In the genomic region with DNA sequence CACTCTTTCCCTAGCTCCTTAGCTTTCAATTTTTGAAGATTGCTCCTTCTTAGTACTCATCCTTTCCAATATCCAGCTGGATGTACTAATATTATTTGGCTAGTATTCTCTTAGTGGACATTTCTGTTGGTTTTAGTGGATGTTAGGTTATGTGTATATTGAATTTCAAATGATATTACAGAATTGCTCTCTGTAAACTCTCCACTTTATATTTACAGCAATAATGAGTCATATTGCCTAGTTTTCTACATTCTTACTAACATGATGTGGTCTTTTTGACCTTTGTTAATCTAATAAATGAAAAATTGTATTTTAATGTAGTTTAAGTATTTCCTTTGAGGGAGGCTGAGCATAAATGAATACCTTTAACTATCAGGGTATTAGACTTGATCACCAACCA, we compare ENCODE assay signal across 16 cellular contexts.
DNase-seq lines count a peak whose midpoint lies in the region; ATAC-seq and TF ChIP-seq lines count a peak whose summit lies in the region.
"Had no signal": no experiment of that assay in that cellular context is flagged by ENCODE, and none has a peak within 500 bp of the region (broad histone marks: within the 10 kb centered on the region; RNA-seq: fewer than 3 reads in every experiment).

No MANE protein-coding gene starts in this region.

- no peak for TF ChIP-seq CTCF in PC-3 (conservative IDR thresholded peaks at IDR 0.05; ENCODE audit: low read depth, low read length)
- TF ChIP-seq CTCF in fibroblast of lung (conservative IDR thresholded peaks at IDR 0.05 in 1 of 2, IDR thresholded peaks at IDR 0.05 in 1 of 2; ENCODE audit: low read depth in 1 of 2, low read length in 2 of 2), result no peak
- TF ChIP-seq CTCF in Peyer's patch (IDR thresholded peaks at IDR 0.05), result no peak
- TF ChIP-seq CTCF in adrenal gland (IDR thresholded peaks at IDR 0.05), result no peak

- peak overlapping the region; percentile 40 for H3K4me2 ChIP-seq in GM23248 (ENCODE audit: unreplicated experiment)
- no peak overlapping the region for H3K4me2 ChIP-seq in PC-3 (ENCODE audit: low read length)
- H3K4me2 ChIP-seq in fibroblast of lung (ENCODE audit: extremely low read depth, insufficient read depth, low read length), result peak overlapping the region; percentile 32
- H3K4me2 ChIP-seq: BLaER1 treated with 17β-estradiol and CSF1 and Interleukin-3, amounts not matched to agents 10 nM and 100 nM had no signal

- intact Hi-C loops in PC-3 (cut with micrococcal nuclease), result no loop called here
- intact Hi-C loops in adrenal gland (cut with DNase I), result no loop called here

- H3K36me3 ChIP-seq in GM23248 (ENCODE audit: low read depth) (0 out of 2 replicates have a peak, but pooled peaks cover 3% of the 10 kb centered on the region), PC-3 (ENCODE audit: low read depth, low read length) (no peaks in the 10 kb centered on the region), fibroblast of lung (ENCODE audit: control insufficient read depth, insufficient read depth, low read length) (no peaks in the 10 kb centered on the region), Peyer's patch (no peaks in the 10 kb centered on the region), adrenal gland (replicated peaks in 1 of 2) (no peaks in the 10 kb centered on the region)
- H3K36me3 ChIP-seq: BLaER1 treated with 17β-estradiol and CSF1 and Interleukin-3, amounts not matched to agents 10 nM and 100 nM had no signal

- H3K9ac ChIP-seq in GM23248 (no peak overlapping the region), PC-3 (ENCODE audit: low read length) (no peak overlapping the region), fibroblast of lung (ENCODE audit: insufficient read depth, low read length) (no peak overlapping the region)
- H3K9ac ChIP-seq: BLaER1 treated with 17β-estradiol and CSF1 and Interleukin-3, amounts not matched to agents 10 nM and 100 nM had no signal

- H2AFZ ChIP-seq in GM23248 (no peak overlapping the region), PC-3 (ENCODE audit: low read length) (no peak overlapping the region), fibroblast of lung (ENCODE audit: low read length) (no peak overlapping the region)

- DNase-seq in GM23248, result peak; percentile 41
- no peak for DNase-seq in PC-3
- DNase-seq in fibroblast of lung (ENCODE audit: low read depth in 2 of 2), result peak in 1 of 2 donors; percentile 30
- DNase-seq in kidney tubule cell (ENCODE audit: low spot score), result no peak
- no peak for DNase-seq in Peyer's patch
- no peak for DNase-seq in adrenal gland
- DNase-seq: 8988T; AML-193; Calu3; CD4-positive, alpha-beta T cell; CD8-positive, alpha-beta T cell; DMS79 treated with DMSO at 0.1 percent for 48 hours; GF-D8 had no signal

- no peaks in the 10 kb centered on the region for H3K9me2 ChIP-seq in GM23248 (ENCODE audit: insufficient read depth)
- H3K9me2 ChIP-seq in PC-3 (replicated peaks; ENCODE audit: low read length), result no peaks in the 10 kb centered on the region

- no TSS peak for BruUV-seq in PC-3 (replicated peaks; lab: Mats Ljungman, UMichigan)

- H3K4me3 ChIP-seq in GM23248, result peak overlapping the region; percentile 18; the same call in 1 of the 2 replicates
- no peak overlapping the region for H3K4me3 ChIP-seq in PC-3 (ENCODE audit: low read length)
- no peak overlapping the region for H3K4me3 ChIP-seq in fibroblast of lung (replicated peaks in 1 of 4; ENCODE audit: control extremely low read depth in 1 of 4, insufficient read depth in 1 of 4, low read depth in 3 of 4, low read length in 4 of 4)
- H3K4me3 ChIP-seq in Peyer's patch, result no peak overlapping the region
- H3K4me3 ChIP-seq in adrenal gland, result no peak overlapping the region
- H3K4me3 ChIP-seq: BLaER1 treated with 17β-estradiol and CSF1 and Interleukin-3, amounts not matched to agents 10 nM and 100 nM had no signal

- in situ Hi-C loops in GM23248 (cut with MboI), result no loop called here

- CTCF ChIA-PET in PC-3 (lab: Charles Lee), result interaction anchor here (1.4 kb wide), 1 partner anchor 51 kb away, joined by 4 read pairs; no protein-coding TSS in a partner anchor

- H3K27ac ChIP-seq in GM23248 (0 out of 2 replicates have a peak overlapping the region, but pooled peaks have one; percentile 74), PC-3 (ENCODE audit: low read length) (no peak overlapping the region), fibroblast of lung (ENCODE audit: insufficient read depth, low read length) (no peak overlapping the region), Peyer's patch (no peak overlapping the region), adrenal gland (no peak overlapping the region)
- H3K27ac ChIP-seq: C4-2B had no signal

- POLR2A ChIA-PET in PC-3 (lab: Charles Lee; ENCODE audit: unreplicated experiment), result no interaction called here

- no peaks in the 10 kb centered on the region for H3K9me3 ChIP-seq in GM23248 (ENCODE audit: low read depth)
- H3K9me3 ChIP-seq in PC-3 (ENCODE audit: low read length), result no peaks in the 10 kb centered on the region
- no peaks in the 10 kb centered on the region for H3K9me3 ChIP-seq in fibroblast of lung (ENCODE audit: control insufficient read depth, insufficient read depth, low read depth, low read length)
- H3K9me3 ChIP-seq in Peyer's patch, result no peaks in the 10 kb centered on the region
- no peaks in the 10 kb centered on the region for H3K9me3 ChIP-seq in adrenal gland (replicated peaks in 1 of 3)

- H3F3A ChIP-seq in GM23248 (ENCODE audit: insufficient read depth), result peaks cover 33% of the 10 kb centered on the region
- no peaks in the 10 kb centered on the region for H3F3A ChIP-seq in PC-3 (ENCODE audit: low read length, unreplicated experiment)

- H3K79me2 ChIP-seq in GM23248 (ENCODE audit: insufficient read depth) (peaks cover 99% of the 10 kb centered on the region), PC-3 (ENCODE audit: low read length) (0 out of 2 replicates have a peak, but pooled peaks cover 7% of the 10 kb centered on the region), fibroblast of lung (ENCODE audit: control insufficient read depth, insufficient read depth, low read length) (peaks cover 21% of the 10 kb centered on the region)

- TF ChIP-seq POLR2A in Peyer's patch (IDR thresholded peaks at IDR 0.05), result no peak
- no peak for TF ChIP-seq POLR2A in adrenal gland (IDR thresholded peaks at IDR 0.05)

- ATAC-seq in PC-3 (peak; percentile 59), GM19397 (IDR thresholded peaks at IDR 0.05; ENCODE audit: unreplicated experiment) (no peak)
- ATAC-seq: CD8-positive, alpha-beta T cell had no signal

- 0 out of 2 replicates have a peak, but pooled peaks cover 6% of the 10 kb centered on the region for H4K20me1 ChIP-seq in GM23248 (ENCODE audit: insufficient read depth)
- H4K20me1 ChIP-seq in PC-3 (ENCODE audit: low read length), result 0 out of 2 replicates have a peak, but pooled peaks cover 3% of the 10 kb centered on the region
- H4K20me1 ChIP-seq in fibroblast of lung (ENCODE audit: control insufficient read depth, extremely low read depth, insufficient read depth, low read length), result no peaks in the 10 kb centered on the region
- H4K20me1 ChIP-seq: BLaER1 treated with 17β-estradiol and CSF1 and Interleukin-3, amounts not matched to agents 10 nM and 100 nM had no signal

- H3K27me3 ChIP-seq in GM23248 (replicated peaks; ENCODE audit: insufficient read depth), result no peaks in the 10 kb centered on the region
- H3K27me3 ChIP-seq in PC-3 (ENCODE audit: low read length), result peaks cover 11% of the 10 kb centered on the region
- no peaks in the 10 kb centered on the region for H3K27me3 ChIP-seq in fibroblast of lung (ENCODE audit: control insufficient read depth, insufficient read depth, low read length)
- H3K27me3 ChIP-seq in Peyer's patch, result no peaks in the 10 kb centered on the region
- H3K27me3 ChIP-seq in adrenal gland, result no peaks in the 10 kb centered on the region
- H3K27me3 ChIP-seq: BLaER1 treated with 17β-estradiol and CSF1 and Interleukin-3, amounts not matched to agents 10 nM and 100 nM had no signal

- H3K4me1 ChIP-seq in GM23248 (ENCODE audit: insufficient read depth), result peaks cover 57% of the 10 kb centered on the region
- H3K4me1 ChIP-seq in PC-3 (ENCODE audit: insufficient read depth, low read length), result no peaks in the 10 kb centered on the region
- H3K4me1 ChIP-seq in fibroblast of lung (ENCODE audit: control insufficient read depth, extremely low read depth, insufficient read depth, low read length), result peaks cover 21% of the 10 kb centered on the region
- peaks cover 0 to 6% (median 0%) of the 10 kb centered on the region in 4 donors for H3K4me1 ChIP-seq in Peyer's patch
- H3K4me1 ChIP-seq in adrenal gland (replicated peaks in 1 of 2), result peaks cover 0 to 16% of the 10 kb centered on the region in 2 donors
